In the genomic region with DNA sequence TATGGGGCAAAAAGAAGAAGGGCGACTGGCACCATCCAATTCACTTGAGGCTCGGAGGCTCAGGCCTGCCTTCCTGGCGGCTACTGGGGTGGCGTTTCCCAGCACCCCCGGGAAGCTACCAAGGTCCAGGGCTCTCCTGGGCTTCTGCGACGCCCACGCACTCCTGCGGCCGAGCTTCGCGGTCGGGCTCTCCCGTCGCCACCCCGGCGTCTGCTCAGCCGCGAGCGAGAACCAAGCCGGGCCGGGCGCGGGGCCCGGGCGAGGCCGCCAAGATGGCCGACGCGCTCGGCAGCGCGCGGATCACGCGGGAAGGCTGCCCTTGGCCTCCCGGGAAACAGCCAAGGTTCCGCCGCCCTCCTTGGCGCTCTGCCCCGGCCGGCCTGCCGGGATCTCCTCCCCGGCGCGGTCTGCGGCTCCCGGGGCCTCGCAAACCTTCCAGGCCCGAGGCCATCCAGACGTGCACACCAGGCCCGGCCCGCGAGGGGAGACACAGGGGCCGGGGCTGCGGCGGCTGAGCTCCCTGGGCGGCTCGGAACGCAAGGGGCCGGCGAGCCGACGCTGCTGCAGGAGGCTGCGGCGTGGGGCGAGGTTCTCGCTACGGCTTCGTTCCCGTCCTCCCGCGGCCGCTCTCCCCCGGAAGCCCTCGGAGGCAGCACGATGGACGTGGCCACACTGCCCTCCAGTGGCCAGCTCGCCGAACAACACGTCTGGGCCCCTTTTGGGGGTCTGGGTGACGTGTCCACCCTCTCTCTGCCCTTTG, we compare ENCODE assay signal across 1 cellular context.
TF ChIP-seq lines count a peak whose summit lies in the region.

No MANE protein-coding gene starts in this region.

TF ChIP-seq in HepG2, 621 proteins besides CTCF, POLR2A, EP300 and RAD21 (continued from another document and continues in another):
- no peak for TF ChIP-seq NFIB (CRISPR knock-in tag; IDR thresholded peaks at IDR 0.05; ENCODE audit: borderline replicate concordance)
- TF ChIP-seq MIXL1 (CRISPR knock-in tag; IDR thresholded peaks at IDR 0.05), result 0 out of 2 replicates have a peak, but pooled peaks have one; percentile 27
- TF ChIP-seq ZFYVE20 (CRISPR knock-in tag; IDR thresholded peaks at IDR 0.05; ENCODE audit: borderline replicate concordance, low read depth), result no peak
- TF ChIP-seq ZNF552 (CRISPR knock-in tag; IDR thresholded peaks at IDR 0.05; ENCODE audit: borderline replicate concordance), result no peak
- TF ChIP-seq ZNF672 (CRISPR knock-in tag; IDR thresholded peaks at IDR 0.05), result no peak
- peak; percentile 76 for TF ChIP-seq ELF1 (CRISPR knock-in tag; IDR thresholded peaks at IDR 0.05)
- TF ChIP-seq ZNF678 (CRISPR knock-in tag; IDR thresholded peaks at IDR 0.05), result no peak
- no peak for TF ChIP-seq ZSCAN20 (CRISPR knock-in tag; IDR thresholded peaks at IDR 0.05; ENCODE audit: borderline replicate concordance)
- TF ChIP-seq, protein P1, sequence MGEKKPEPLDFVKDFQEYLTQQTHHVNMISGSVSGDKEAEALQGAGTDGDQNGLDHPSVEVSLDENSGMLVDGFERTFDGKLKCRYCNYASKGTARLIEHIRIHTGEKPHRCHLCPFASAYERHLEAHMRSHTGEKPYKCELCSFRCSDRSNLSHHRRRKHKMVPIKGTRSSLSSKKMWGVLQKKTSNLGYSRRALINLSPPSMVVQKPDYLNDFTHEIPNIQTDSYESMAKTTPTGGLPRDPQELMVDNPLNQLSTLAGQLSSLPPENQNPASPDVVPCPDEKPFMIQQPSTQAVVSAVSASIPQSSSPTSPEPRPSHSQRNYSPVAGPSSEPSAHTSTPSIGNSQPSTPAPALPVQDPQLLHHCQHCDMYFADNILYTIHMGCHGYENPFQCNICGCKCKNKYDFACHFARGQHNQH (CRISPR knock-in tag; IDR thresholded peaks at IDR 0.05), result 0 out of 2 replicates have a peak, but pooled peaks have one; percentile 25
- peak; percentile 51 for TF ChIP-seq PHF8 (CRISPR knock-in tag; IDR thresholded peaks at IDR 0.05)
- TF ChIP-seq, protein P2, sequence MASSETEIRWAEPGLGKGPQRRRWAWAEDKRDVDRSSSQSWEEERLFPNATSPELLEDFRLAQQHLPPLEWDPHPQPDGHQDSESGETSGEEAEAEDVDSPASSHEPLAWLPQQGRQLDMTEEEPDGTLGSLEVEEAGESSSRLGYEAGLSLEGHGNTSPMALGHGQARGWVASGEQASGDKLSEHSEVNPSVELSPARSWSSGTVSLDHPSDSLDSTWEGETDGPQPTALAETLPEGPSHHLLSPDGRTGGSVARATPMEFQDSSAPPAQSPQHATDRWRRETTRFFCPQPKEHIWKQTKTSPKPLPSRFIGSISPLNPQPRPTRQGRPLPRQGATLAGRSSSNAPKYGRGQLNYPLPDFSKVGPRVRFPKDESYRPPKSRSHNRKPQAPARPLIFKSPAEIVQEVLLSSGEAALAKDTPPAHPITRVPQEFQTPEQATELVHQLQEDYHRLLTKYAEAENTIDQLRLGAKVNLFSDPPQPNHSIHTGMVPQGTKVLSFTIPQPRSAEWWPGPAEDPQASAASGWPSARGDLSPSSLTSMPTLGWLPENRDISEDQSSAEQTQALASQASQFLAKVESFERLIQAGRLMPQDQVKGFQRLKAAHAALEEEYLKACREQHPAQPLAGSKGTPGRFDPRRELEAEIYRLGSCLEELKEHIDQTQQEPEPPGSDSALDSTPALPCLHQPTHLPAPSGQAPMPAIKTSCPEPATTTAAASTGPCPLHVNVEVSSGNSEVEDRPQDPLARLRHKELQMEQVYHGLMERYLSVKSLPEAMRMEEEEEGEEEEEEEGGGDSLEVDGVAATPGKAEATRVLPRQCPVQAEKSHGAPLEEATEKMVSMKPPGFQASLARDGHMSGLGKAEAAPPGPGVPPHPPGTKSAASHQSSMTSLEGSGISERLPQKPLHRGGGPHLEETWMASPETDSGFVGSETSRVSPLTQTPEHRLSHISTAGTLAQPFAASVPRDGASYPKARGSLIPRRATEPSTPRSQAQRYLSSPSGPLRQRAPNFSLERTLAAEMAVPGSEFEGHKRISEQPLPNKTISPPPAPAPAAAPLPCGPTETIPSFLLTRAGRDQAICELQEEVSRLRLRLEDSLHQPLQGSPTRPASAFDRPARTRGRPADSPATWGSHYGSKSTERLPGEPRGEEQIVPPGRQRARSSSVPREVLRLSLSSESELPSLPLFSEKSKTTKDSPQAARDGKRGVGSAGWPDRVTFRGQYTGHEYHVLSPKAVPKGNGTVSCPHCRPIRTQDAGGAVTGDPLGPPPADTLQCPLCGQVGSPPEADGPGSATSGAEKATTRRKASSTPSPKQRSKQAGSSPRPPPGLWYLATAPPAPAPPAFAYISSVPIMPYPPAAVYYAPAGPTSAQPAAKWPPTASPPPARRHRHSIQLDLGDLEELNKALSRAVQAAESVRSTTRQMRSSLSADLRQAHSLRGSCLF (CRISPR knock-in tag; IDR thresholded peaks at IDR 0.05; ENCODE audit: borderline replicate concordance), result no peak
- TF ChIP-seq, protein P3, sequence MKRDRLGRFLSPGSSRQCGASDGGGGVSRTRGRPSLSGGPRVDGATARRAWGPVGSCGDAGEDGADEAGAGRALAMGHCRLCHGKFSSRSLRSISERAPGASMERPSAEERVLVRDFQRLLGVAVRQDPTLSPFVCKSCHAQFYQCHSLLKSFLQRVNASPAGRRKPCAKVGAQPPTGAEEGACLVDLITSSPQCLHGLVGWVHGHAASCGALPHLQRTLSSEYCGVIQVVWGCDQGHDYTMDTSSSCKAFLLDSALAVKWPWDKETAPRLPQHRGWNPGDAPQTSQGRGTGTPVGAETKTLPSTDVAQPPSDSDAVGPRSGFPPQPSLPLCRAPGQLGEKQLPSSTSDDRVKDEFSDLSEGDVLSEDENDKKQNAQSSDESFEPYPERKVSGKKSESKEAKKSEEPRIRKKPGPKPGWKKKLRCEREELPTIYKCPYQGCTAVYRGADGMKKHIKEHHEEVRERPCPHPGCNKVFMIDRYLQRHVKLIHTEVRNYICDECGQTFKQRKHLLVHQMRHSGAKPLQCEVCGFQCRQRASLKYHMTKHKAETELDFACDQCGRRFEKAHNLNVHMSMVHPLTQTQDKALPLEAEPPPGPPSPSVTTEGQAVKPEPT (CRISPR knock-in tag; IDR thresholded peaks at IDR 0.05; ENCODE audit: low read depth), result no peak
- TF ChIP-seq, protein P4, sequence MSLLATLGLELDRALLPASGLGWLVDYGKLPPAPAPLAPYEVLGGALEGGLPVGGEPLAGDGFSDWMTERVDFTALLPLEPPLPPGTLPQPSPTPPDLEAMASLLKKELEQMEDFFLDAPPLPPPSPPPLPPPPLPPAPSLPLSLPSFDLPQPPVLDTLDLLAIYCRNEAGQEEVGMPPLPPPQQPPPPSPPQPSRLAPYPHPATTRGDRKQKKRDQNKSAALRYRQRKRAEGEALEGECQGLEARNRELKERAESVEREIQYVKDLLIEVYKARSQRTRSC (CRISPR knock-in tag; IDR thresholded peaks at IDR 0.05; ENCODE audit: low read depth), result no peak
- no peak for TF ChIP-seq RARG (CRISPR knock-in tag; IDR thresholded peaks at IDR 0.05; ENCODE audit: low read depth)
- TF ChIP-seq, protein P5, sequence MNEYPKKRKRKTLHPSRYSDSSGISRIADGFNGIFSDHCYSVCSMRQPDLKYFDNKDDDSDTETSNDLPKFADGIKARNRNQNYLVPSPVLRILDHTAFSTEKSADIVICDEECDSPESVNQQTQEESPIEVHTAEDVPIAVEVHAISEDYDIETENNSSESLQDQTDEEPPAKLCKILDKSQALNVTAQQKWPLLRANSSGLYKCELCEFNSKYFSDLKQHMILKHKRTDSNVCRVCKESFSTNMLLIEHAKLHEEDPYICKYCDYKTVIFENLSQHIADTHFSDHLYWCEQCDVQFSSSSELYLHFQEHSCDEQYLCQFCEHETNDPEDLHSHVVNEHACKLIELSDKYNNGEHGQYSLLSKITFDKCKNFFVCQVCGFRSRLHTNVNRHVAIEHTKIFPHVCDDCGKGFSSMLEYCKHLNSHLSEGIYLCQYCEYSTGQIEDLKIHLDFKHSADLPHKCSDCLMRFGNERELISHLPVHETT (CRISPR knock-in tag; conservative IDR thresholded peaks at IDR 0.05), result no peak
- TF ChIP-seq ZNF30 (CRISPR knock-in tag; IDR thresholded peaks at IDR 0.05), result no peak
- TF ChIP-seq, protein P6, sequence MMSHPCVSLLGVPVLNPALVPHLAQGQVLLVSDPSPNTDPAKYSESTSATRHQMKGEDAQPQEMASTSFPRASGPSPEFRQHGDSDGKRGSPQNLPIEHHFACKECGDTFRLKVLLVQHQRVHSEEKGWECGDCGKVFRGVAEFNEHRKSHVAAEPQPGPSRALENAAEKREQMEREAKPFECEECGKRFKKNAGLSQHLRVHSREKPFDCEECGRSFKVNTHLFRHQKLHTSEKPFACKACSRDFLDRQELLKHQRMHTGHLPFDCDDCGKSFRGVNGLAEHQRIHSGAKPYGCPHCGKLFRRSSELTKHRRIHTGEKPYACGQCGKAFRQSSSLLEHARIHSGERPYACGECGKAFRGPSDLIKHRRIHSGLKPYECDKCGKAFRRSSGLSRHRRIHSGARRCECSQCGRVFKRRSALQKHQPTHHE (CRISPR knock-in tag; IDR thresholded peaks at IDR 0.05; ENCODE audit: borderline replicate concordance), result no peak
- peak; percentile 88 for TF ChIP-seq ZNF205 (CRISPR knock-in tag; IDR thresholded peaks at IDR 0.05)
- TF ChIP-seq DPF2 (CRISPR knock-in tag; IDR thresholded peaks at IDR 0.05; ENCODE audit: borderline replicate concordance, low read depth), result 0 out of 2 replicates have a peak, but pooled peaks have one; percentile 22
- TF ChIP-seq DNMT1 (CRISPR knock-in tag; IDR thresholded peaks at IDR 0.05), result no peak
- peak; percentile 88 for TF ChIP-seq ETV5 (CRISPR knock-in tag; IDR thresholded peaks at IDR 0.05; ENCODE audit: borderline replicate concordance)
- TF ChIP-seq ASH2L (IDR thresholded peaks at IDR 0.05; ENCODE audit: insufficient read length, low read depth, low read length), result no peak
- 0 out of 2 replicates have a peak, but pooled peaks have one; percentile 42 for TF ChIP-seq ZNF567 (CRISPR knock-in tag; IDR thresholded peaks at IDR 0.05; ENCODE audit: borderline replicate concordance)
- no peak for TF ChIP-seq EZH2 (conservative IDR thresholded peaks at IDR 0.05; ENCODE audit: low read depth, low read length)
- no peak for TF ChIP-seq FOXP1 (IDR thresholded peaks at IDR 0.05)
- TF ChIP-seq FOXP1 (CRISPR knock-in tag; IDR thresholded peaks at IDR 0.05), result no peak
- TF ChIP-seq ZNF724P (CRISPR knock-in tag; IDR thresholded peaks at IDR 0.05; ENCODE audit: borderline replicate concordance), result no peak
- no peak for TF ChIP-seq NCOR1 (IDR thresholded peaks at IDR 0.05; ENCODE audit: borderline replicate concordance, low read length)
- TF ChIP-seq, protein P7, sequence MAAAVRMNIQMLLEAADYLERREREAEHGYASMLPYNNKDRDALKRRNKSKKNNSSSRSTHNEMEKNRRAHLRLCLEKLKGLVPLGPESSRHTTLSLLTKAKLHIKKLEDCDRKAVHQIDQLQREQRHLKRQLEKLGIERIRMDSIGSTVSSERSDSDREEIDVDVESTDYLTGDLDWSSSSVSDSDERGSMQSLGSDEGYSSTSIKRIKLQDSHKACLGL (CRISPR knock-in tag; IDR thresholded peaks at IDR 0.05), result peak; percentile 46; the same call in 1 of the 2 replicates
- peak; percentile 93; the same call in 1 of the 2 replicates for TF ChIP-seq ZNF891 (CRISPR knock-in tag; IDR thresholded peaks at IDR 0.05)
- no peak for TF ChIP-seq MZF1 (CRISPR knock-in tag; IDR thresholded peaks at IDR 0.05; ENCODE audit: borderline replicate concordance)
- TF ChIP-seq GABPB1 (CRISPR knock-in tag; IDR thresholded peaks at IDR 0.05), result peak; percentile 86
- no peak for TF ChIP-seq ISX (CRISPR knock-in tag; conservative IDR thresholded peaks at IDR 0.05)
- no peak for TF ChIP-seq KDM1A (CRISPR knock-in tag; IDR thresholded peaks at IDR 0.05)
- no peak for TF ChIP-seq ZNF235 (CRISPR knock-in tag; IDR thresholded peaks at IDR 0.05; ENCODE audit: borderline replicate concordance)
- TF ChIP-seq TP53 (CRISPR knock-in tag; conservative IDR thresholded peaks at IDR 0.05), result no peak
- no peak for TF ChIP-seq NFIC (IDR thresholded peaks at IDR 0.05; ENCODE audit: low read length)
- TF ChIP-seq TCF7 (IDR thresholded peaks at IDR 0.05; ENCODE audit: low read depth), result no peak
- no peak for TF ChIP-seq ZNF709 (CRISPR knock-in tag; IDR thresholded peaks at IDR 0.05)
- TF ChIP-seq ZNF431 (CRISPR knock-in tag; IDR thresholded peaks at IDR 0.05; ENCODE audit: borderline replicate concordance, low read depth), result no peak
- no peak for TF ChIP-seq EED (CRISPR knock-in tag; IDR thresholded peaks at IDR 0.05)
- no peak for TF ChIP-seq POLR2AphosphoS5 (IDR thresholded peaks at IDR 0.05; ENCODE audit: low read depth, low read length)
- TF ChIP-seq, protein P8, sequence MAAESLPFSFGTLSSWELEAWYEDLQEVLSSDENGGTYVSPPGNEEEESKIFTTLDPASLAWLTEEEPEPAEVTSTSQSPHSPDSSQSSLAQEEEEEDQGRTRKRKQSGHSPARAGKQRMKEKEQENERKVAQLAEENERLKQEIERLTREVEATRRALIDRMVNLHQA (CRISPR knock-in tag; IDR thresholded peaks at IDR 0.05), result no peak
- TF ChIP-seq FOSL1 (CRISPR knock-in tag; IDR thresholded peaks at IDR 0.05; ENCODE audit: borderline replicate concordance), result no peak
- TF ChIP-seq, protein P9, sequence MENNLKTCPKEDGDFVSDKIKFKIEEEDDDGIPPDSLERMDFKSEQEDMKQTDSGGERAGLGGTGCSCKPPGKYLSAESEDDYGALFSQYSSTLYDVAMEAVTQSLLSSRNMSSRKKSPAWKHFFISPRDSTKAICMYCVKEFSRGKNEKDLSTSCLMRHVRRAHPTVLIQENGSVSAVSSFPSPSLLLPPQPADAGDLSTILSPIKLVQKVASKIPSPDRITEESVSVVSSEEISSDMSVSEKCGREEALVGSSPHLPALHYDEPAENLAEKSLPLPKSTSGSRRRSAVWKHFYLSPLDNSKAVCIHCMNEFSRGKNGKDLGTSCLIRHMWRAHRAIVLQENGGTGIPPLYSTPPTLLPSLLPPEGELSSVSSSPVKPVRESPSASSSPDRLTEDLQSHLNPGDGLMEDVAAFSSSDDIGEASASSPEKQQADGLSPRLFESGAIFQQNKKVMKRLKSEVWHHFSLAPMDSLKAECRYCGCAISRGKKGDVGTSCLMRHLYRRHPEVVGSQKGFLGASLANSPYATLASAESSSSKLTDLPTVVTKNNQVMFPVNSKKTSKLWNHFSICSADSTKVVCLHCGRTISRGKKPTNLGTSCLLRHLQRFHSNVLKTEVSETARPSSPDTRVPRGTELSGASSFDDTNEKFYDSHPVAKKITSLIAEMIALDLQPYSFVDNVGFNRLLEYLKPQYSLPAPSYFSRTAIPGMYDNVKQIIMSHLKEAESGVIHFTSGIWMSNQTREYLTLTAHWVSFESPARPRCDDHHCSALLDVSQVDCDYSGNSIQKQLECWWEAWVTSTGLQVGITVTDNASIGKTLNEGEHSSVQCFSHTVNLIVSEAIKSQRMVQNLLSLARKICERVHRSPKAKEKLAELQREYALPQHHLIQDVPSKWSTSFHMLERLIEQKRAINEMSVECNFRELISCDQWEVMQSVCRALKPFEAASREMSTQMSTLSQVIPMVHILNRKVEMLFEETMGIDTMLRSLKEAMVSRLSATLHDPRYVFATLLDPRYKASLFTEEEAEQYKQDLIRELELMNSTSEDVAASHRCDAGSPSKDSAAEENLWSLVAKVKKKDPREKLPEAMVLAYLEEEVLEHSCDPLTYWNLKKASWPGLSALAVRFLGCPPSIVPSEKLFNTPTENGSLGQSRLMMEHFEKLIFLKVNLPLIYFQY (CRISPR knock-in tag; IDR thresholded peaks at IDR 0.05; ENCODE audit: borderline replicate concordance), result peak; percentile 80
